18 cellular contexts compared by ENCODE assay signal in the genomic region with DNA sequence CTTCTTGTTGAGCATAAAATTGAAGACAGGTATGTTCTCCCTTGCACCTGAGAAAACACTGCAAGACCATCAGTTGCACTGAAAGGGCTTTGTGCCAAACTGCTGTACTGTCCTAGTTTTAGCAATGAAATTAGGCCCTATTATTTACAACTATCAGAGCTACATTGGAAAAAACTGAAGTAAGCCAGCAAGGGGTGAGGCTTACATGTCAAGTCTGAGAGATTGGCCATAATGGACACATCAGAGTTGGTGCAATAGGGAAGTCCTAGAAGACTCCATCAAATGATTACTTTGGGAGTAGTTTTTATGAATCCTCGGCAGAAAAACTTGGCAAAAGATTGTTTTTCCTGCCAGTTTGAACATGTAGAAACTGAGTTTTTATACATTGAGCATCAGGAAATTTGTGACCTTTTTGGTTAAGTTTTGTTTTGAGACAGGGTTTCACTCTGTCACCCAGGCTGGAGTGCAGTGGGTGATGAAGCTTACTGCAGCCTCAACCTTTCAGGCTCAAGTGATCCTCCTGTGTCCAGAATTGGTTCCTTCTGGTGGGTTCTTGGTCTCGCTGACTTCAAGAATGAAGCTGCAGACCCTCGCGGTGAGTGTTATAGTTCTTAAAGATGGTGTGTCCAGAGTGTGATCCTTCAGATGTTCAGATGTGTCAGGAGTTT.
"Had no signal": no experiment of that assay in that cellular context is flagged by ENCODE, and none has a peak within 500 bp of the region (broad histone marks: within the 10 kb centered on the region; RNA-seq: fewer than 3 reads in every experiment).

No MANE protein-coding gene starts in this region.

- DNase-seq: KBM-7, MV-4-11, NCI-H1048, NCI-H1105, NCI-H1417 treated with DMSO at 0.1 percent for 48 hours, NCI-H146, NCI-H1694 treated with DMSO at 0.1 percent for 48 hours, NCI-H1930, NCI-H2081, NCI-H2107, NCI-H2227 treated with DMSO at 0.1 percent for 48 hours, NCI-H510A, NCI-H524 treated with DMSO at 0.1 percent for 48 hours, NCI-H69, NCI-H774, Right ventricle myocardium superior, RPMI8226, SIG-M5 had no signal
